16 cellular contexts compared by ENCODE assay signal in genomic region chr12:44148936-44149335, GRCh38.
DNase-seq lines count a peak whose midpoint lies in the region; ATAC-seq and TF ChIP-seq lines count a peak whose summit lies in the region.
"Had no signal": no experiment of that assay in that cellular context is flagged by ENCODE, and none has a peak within 500 bp of the region (broad histone marks: within the 10 kb centered on the region; RNA-seq: fewer than 3 reads in every experiment).

No MANE protein-coding gene starts in this region.

- H2BK12ac ChIP-seq in neuronal stem cell (ENCODE audit: low read length) = no peak overlapping the region

- H2BK120ac ChIP-seq in neuronal stem cell (ENCODE audit: low read depth, low read length) = no peak overlapping the region

- H2AFZ ChIP-seq in neuronal stem cell (ENCODE audit: low read length) = peak overlapping the region; percentile 1
- H2AFZ ChIP-seq: GM23248 had no signal

- H4K91ac ChIP-seq in neuronal stem cell (ENCODE audit: low read depth, low read length, poor library complexity) = no peak overlapping the region

- H3K4me3 ChIP-seq in HEK293 (ENCODE audit: low read depth, low read length) (no peak overlapping the region), neuronal stem cell (ENCODE audit: low read length in 2 of 2) (no peak overlapping the region)
- H3K4me3 ChIP-seq: GM23248 had no signal

- no peak overlapping the region for H3K4ac ChIP-seq in neuronal stem cell (ENCODE audit: low read length)

- H2BK5ac ChIP-seq in neuronal stem cell (ENCODE audit: low read length) = no peak overlapping the region

- H3K27ac ChIP-seq in HEK293 (ENCODE audit: extremely low read depth, low read depth, low read length) (no peak overlapping the region), neuronal stem cell (replicated peaks; ENCODE audit: low read length) (no peak overlapping the region)
- H3K27ac ChIP-seq: GM23248 had no signal

- POLR2A ChIA-PET in HEK293 (lab: Yijun Ruan, JAX) = no interaction called here
- POLR2A ChIA-PET in activated CD4-positive, alpha-beta T cell treated with anti-CD3 and anti-CD28 coated beads, Interleukin-2, amount 10 ng/mL, durations not matched to agents 7 days and 5 days (lab: Charles Lee) = no interaction called here

- H3K4me1 ChIP-seq in HEK293 (ENCODE audit: control insufficient read depth, insufficient read depth, low read length) = no peaks in the 10 kb centered on the region
- peaks cover 0 to 2% of the 10 kb centered on the region in 2 donors for H3K4me1 ChIP-seq in neuronal stem cell (ENCODE audit: control insufficient read depth in 2 of 2, insufficient read depth in 1 of 2, low read depth in 1 of 2, low read length in 2 of 2)

- no CpG with 5 or more reads among the region's 2 CpGs for WGBS in neuronal stem cell (ENCODE audit: extremely low coverage in 2 of 2, insufficient read length in 2 of 2, insufficient replicate concordance in 1 of 2), 2 donors

- no peak for TF ChIP-seq CTCF in HEK293 (tag by site-specific recombination; IDR thresholded peaks at IDR 0.05)

- H3K18ac ChIP-seq in neuronal stem cell (ENCODE audit: low read length) = no peak overlapping the region

- H3K27ac Mint-ChIP-seq in activated CD8-positive, alpha-beta memory T cell treated with anti-CD3 and anti-CD28 coated beads, Interleukin-2, amount 10 ng/mL, durations not matched to agents 7 days and 5 days = no peak overlapping the region
- H3K27ac Mint-ChIP-seq in activated CD4-positive, alpha-beta T cell treated with anti-CD3 and anti-CD28 coated beads, Interleukin-2, amount 10 ng/mL, durations not matched to agents 7 days and 5 days = no peak overlapping the region
- H3K27ac Mint-ChIP-seq: CD4-positive, alpha-beta memory T cell had no signal

- H3K9me3 ChIP-seq in HEK293 (ENCODE audit: control insufficient read depth, insufficient read depth, low read depth, low read length) = no peaks in the 10 kb centered on the region
- no peaks in the 10 kb centered on the region for H3K9me3 ChIP-seq in neuronal stem cell (replicated peaks in 1 of 2; ENCODE audit: control insufficient read depth in 2 of 2, insufficient read depth in 1 of 2, low read depth in 1 of 2, low read length in 2 of 2)

- H3K36me3 ChIP-seq in HEK293 (ENCODE audit: control insufficient read depth in 2 of 2, insufficient read depth in 1 of 2, low read length in 2 of 2) = no peaks in the 10 kb centered on the region
- H3K36me3 ChIP-seq in neuronal stem cell (replicated peaks in 1 of 2; ENCODE audit: control insufficient read depth in 2 of 2, insufficient read depth in 2 of 2, low read length in 2 of 2) = no peaks in the 10 kb centered on the region

- peak; percentile 14 for DNase-seq in SK-MEL-5 (ENCODE audit: low read depth, low spot score)
- peak; percentile 59 for DNase-seq in islet precursor cell
- no peak for DNase-seq in neuronal stem cell (ENCODE audit: low spot score)
- no peak for DNase-seq in activated CD8-positive, alpha-beta memory T cell treated with anti-CD3 and anti-CD28 coated beads, Interleukin-2, amount 10 ng/mL, durations not matched to agents 7 days and 5 days
- no peak for DNase-seq in activated CD4-positive, alpha-beta T cell treated with anti-CD3 and anti-CD28 coated beads, Interleukin-2, amount 10 ng/mL, durations not matched to agents 7 days and 5 days
- DNase-seq: C1 segment of cervical spinal cord; Calu3; CD4-positive, alpha-beta memory T cell; COR-L47; DMS53; DMS79 treated with DMSO at 0.1 percent for 48 hours; GF-D8; GM23248; H7; HCEC 1CT had no signal

- in situ Hi-C loops in SK-MEL-5 (cut with HindIII; ENCODE audit: low pct_unique_long_range_greater_than_20kb, low sequenced_read_pairs) = no loop called here

- no peak overlapping the region for H3K23ac ChIP-seq in neuronal stem cell (ENCODE audit: low read depth, low read length, poor library complexity)

- CTCF ChIA-PET in HEK293 (lab: Yijun Ruan, JAX) = interaction anchor here (0.8 kb wide), 1 partner anchor 683 kb away, joined by 3 read pairs; no protein-coding TSS in a partner anchor
- CTCF ChIA-PET in activated CD8-positive, alpha-beta memory T cell treated with anti-CD3 and anti-CD28 coated beads, Interleukin-2, amount 10 ng/mL, durations not matched to agents 7 days and 5 days (lab: Charles Lee) = no interaction called here
- CTCF ChIA-PET in activated CD4-positive, alpha-beta T cell treated with anti-CD3 and anti-CD28 coated beads, Interleukin-2, amount 10 ng/mL, durations not matched to agents 7 days and 5 days (lab: Charles Lee) = no interaction called here

- no peak for ATAC-seq in activated CD8-positive, alpha-beta memory T cell treated with anti-CD3 and anti-CD28 coated beads, Interleukin-2, amount 10 ng/mL, durations not matched to agents 7 days and 5 days

- no peak overlapping the region for H4K8ac ChIP-seq in neuronal stem cell (ENCODE audit: low read depth, low read length)

- H2AK5ac ChIP-seq in neuronal stem cell (ENCODE audit: low read depth, low read length) = no peak overlapping the region

- H3K4me1 Mint-ChIP-seq in activated CD8-positive, alpha-beta memory T cell treated with anti-CD3 and anti-CD28 coated beads, Interleukin-2, amount 10 ng/mL, durations not matched to agents 7 days and 5 days = no peaks in the 10 kb centered on the region
- no peaks in the 10 kb centered on the region for H3K4me1 Mint-ChIP-seq in activated CD4-positive, alpha-beta T cell treated with anti-CD3 and anti-CD28 coated beads, Interleukin-2, amount 10 ng/mL, durations not matched to agents 7 days and 5 days
- H3K4me1 Mint-ChIP-seq: CD4-positive, alpha-beta memory T cell had no signal

- no peak overlapping the region for H2BK15ac ChIP-seq in neuronal stem cell (ENCODE audit: low read length)

- no peaks in the 10 kb centered on the region for H3K9me3 Mint-ChIP-seq in activated CD8-positive, alpha-beta memory T cell treated with anti-CD3 and anti-CD28 coated beads, Interleukin-2, amount 10 ng/mL, durations not matched to agents 7 days and 5 days (ENCODE audit: low read depth)
- no peaks in the 10 kb centered on the region for H3K9me3 Mint-ChIP-seq in activated CD4-positive, alpha-beta T cell treated with anti-CD3 and anti-CD28 coated beads, Interleukin-2, amount 10 ng/mL, durations not matched to agents 7 days and 5 days
- H3K9me3 Mint-ChIP-seq: CD4-positive, alpha-beta memory T cell had no signal

- H3K27me3 Mint-ChIP-seq in activated CD8-positive, alpha-beta memory T cell treated with anti-CD3 and anti-CD28 coated beads, Interleukin-2, amount 10 ng/mL, durations not matched to agents 7 days and 5 days = no peaks in the 10 kb centered on the region
- H3K27me3 Mint-ChIP-seq in activated CD4-positive, alpha-beta T cell treated with anti-CD3 and anti-CD28 coated beads, Interleukin-2, amount 10 ng/mL, durations not matched to agents 7 days and 5 days = no peaks in the 10 kb centered on the region
- H3K27me3 Mint-ChIP-seq: CD4-positive, alpha-beta memory T cell had no signal

- H3K36me3 Mint-ChIP-seq in activated CD8-positive, alpha-beta memory T cell treated with anti-CD3 and anti-CD28 coated beads, Interleukin-2, amount 10 ng/mL, durations not matched to agents 7 days and 5 days = no peaks in the 10 kb centered on the region
- H3K36me3 Mint-ChIP-seq in activated CD4-positive, alpha-beta T cell treated with anti-CD3 and anti-CD28 coated beads, Interleukin-2, amount 10 ng/mL, durations not matched to agents 7 days and 5 days (ENCODE audit: low read depth) = no peaks in the 10 kb centered on the region

- no peak overlapping the region for H3K4me3 Mint-ChIP-seq in activated CD8-positive, alpha-beta memory T cell treated with anti-CD3 and anti-CD28 coated beads, Interleukin-2, amount 10 ng/mL, durations not matched to agents 7 days and 5 days
- no peak overlapping the region for H3K4me3 Mint-ChIP-seq in activated CD4-positive, alpha-beta T cell treated with anti-CD3 and anti-CD28 coated beads, Interleukin-2, amount 10 ng/mL, durations not matched to agents 7 days and 5 days
- H3K4me3 Mint-ChIP-seq: CD4-positive, alpha-beta memory T cell had no signal

- no peaks in the 10 kb centered on the region for H3K79me1 ChIP-seq in neuronal stem cell (ENCODE audit: low read depth, low read length)

- H3K14ac ChIP-seq in neuronal stem cell (ENCODE audit: low read length) = no peak overlapping the region

- no peaks in the 10 kb centered on the region for H3K27me3 ChIP-seq in neuronal stem cell (ENCODE audit: control insufficient read depth in 3 of 3, insufficient read depth in 3 of 3, low read depth in 1 of 3, low read length in 3 of 3)

- no peak overlapping the region for H3K9ac ChIP-seq in neuronal stem cell (ENCODE audit: low read depth, low read length, poor library complexity)
- H3K9ac ChIP-seq: GM23248 had no signal

- no peak overlapping the region for H3K4me2 ChIP-seq in neuronal stem cell (ENCODE audit: insufficient read depth, low read length, poor library complexity, severe bottlenecking)

TF ChIP-seq in HEK293, 187 proteins besides CTCF, POLR2A, EP300 and RAD21:
- TF ChIP-seq ATF2 (tag by site-specific recombination; IDR thresholded peaks at IDR 0.05; ENCODE audit: low read depth) (peak; percentile 76), ZNF174 (tag by site-specific recombination; IDR thresholded peaks at IDR 0.05) (no peak)
TF ChIP-seq in HEK293: peak in this region for 1.

Comparison
In these comparisons a context has a peak if more than half of its experiments do, and no peak if none do; other contexts are left out.
1. DNase-seq: peak in SK-MEL-5 (single experiment) and islet precursor cell (single experiment); none in neuronal stem cell (single experiment), activated CD8-positive, alpha-beta memory T cell treated with anti-CD3 and anti-CD28 coated beads, Interleukin-2, amount 10 ng/mL, durations not matched to agents 7 days and 5 days (single experiment) and activated CD4-positive, alpha-beta T cell treated with anti-CD3 and anti-CD28 coated beads, Interleukin-2, amount 10 ng/mL, durations not matched to agents 7 days and 5 days (single experiment).